ENCODE assay signal across 10 cellular contexts in genomic region chr13:111304041-111304544, GRCh38.
DNase-seq lines count a peak whose midpoint lies in the region; ATAC-seq and TF ChIP-seq lines count a peak whose summit lies in the region.
"Had no signal": no experiment of that assay in that cellular context is flagged by ENCODE, and none has a peak within 500 bp of the region (broad histone marks: within the 10 kb centered on the region; RNA-seq: fewer than 3 reads in every experiment).

No MANE protein-coding gene starts in this region.

- DNase-seq in activated gamma-delta T cell (lab: John Stamatoyannopoulos, UW) (no peak), NCI-H345 treated with DMSO at 0.1 percent for 48 hours (lab: John Stamatoyannopoulos, UW; ENCODE audit: unreplicated experiment) (no peak), NCI-H524 (lab: John Stamatoyannopoulos, UW) (no peak), erythroblast (lab: John Stamatoyannopoulos, UW) (no peak)
- DNase-seq: AML-193, KG1 had no signal

- peak; percentile 76 for ATAC-seq in GM19035 (IDR thresholded peaks at IDR 0.05; ENCODE audit: unreplicated experiment)
- ATAC-seq in HG02678 (IDR thresholded peaks at IDR 0.05; ENCODE audit: unreplicated experiment) = peak; percentile 95
- peak; percentile 73 for ATAC-seq in HG03565 (IDR thresholded peaks at IDR 0.05; ENCODE audit: unreplicated experiment)

- no peaks in the 10 kb centered on the region for H3K27me3 ChIP-seq in BLaER1 treated with 17β-estradiol and CSF1 and Interleukin-3, amounts not matched to agents 10 nM and 100 nM

- TF ChIP-seq POLR2A in erythroblast (IDR thresholded peaks at IDR 0.05; ENCODE audit: low read length) = no peak

- no peak overlapping the region for H3K9ac ChIP-seq in BLaER1 treated with 17β-estradiol and CSF1 and Interleukin-3, amounts not matched to agents 10 nM and 100 nM

- H3K4me1 ChIP-seq in BLaER1 treated with 17β-estradiol and CSF1 and Interleukin-3, amounts not matched to agents 10 nM and 100 nM = peaks cover 0 to 13% (median 10%) of the 10 kb centered on the region in 10 experiments; a peak in 14 of 20 replicates

- H3K9me3 ChIP-seq in BLaER1 treated with 17β-estradiol and CSF1 and Interleukin-3, amounts not matched to agents 10 nM and 100 nM (replicated peaks in 1 of 11) = peaks cover 11 to 37% (median 26%) of the 10 kb centered on the region in 11 experiments; a peak in 20 of 22 replicates

- peak overlapping the region in 8 of 11 experiments; percentile 0 to 54 (median 10); a peak in 9 of 22 replicates for H3K4me2 ChIP-seq in BLaER1 treated with 17β-estradiol and CSF1 and Interleukin-3, amounts not matched to agents 10 nM and 100 nM

- no peak overlapping the region for H3K27ac ChIP-seq in BLaER1 treated with 17β-estradiol and CSF1 and Interleukin-3, amounts not matched to agents 10 nM and 100 nM

- H4K20me1 ChIP-seq in BLaER1 treated with 17β-estradiol and CSF1 and Interleukin-3, amounts not matched to agents 10 nM and 100 nM = peaks cover 0 to 14% (median 0%) of the 10 kb centered on the region in 11 experiments; a peak in 5 of 22 replicates

- no peak overlapping the region for H3K4me3 ChIP-seq in BLaER1 treated with 17β-estradiol and CSF1 and Interleukin-3, amounts not matched to agents 10 nM and 100 nM

- H3K36me3 ChIP-seq in BLaER1 treated with 17β-estradiol and CSF1 and Interleukin-3, amounts not matched to agents 10 nM and 100 nM = peaks cover 93 to 100% (median 99%) of the 10 kb centered on the region in 11 experiments
